Comparison of ENCODE assay signal across 11 cellular contexts in genomic region chr1:91015794-91016550, GRCh38. TPM values are rescaled to one million over a fixed set of nuclear protein-coding genes. Genes with fewer than 3 reads are reported as not detected.
DNase-seq lines count a peak whose midpoint lies in the region; ATAC-seq, FAIRE-seq and TF ChIP-seq lines count a peak whose summit lies in the region.
"Had no signal": no experiment of that assay in that cellular context is flagged by ENCODE, and none has a peak within 500 bp of the region (broad histone marks: within the 10 kb centered on the region; RNA-seq: fewer than 3 reads in every experiment).

No MANE protein-coding gene starts in this region.

- no peak overlapping the region for H3K14ac ChIP-seq in H1 (ENCODE audit: insufficient read length)

- H3K18ac ChIP-seq in H1 (ENCODE audit: extremely low read depth, low read length): no peak overlapping the region

- no peak overlapping the region for H2BK12ac ChIP-seq in H1 (ENCODE audit: low read depth, low read length)

- no peak overlapping the region for H3K56ac ChIP-seq in H1 (replicated peaks; ENCODE audit: insufficient read length, low read depth, low read length)

- peaks cover 14 to 100% of the 10 kb centered on the region in 2 experiments for H3K79me2 ChIP-seq in H1 (ENCODE audit: control insufficient read depth in 1 of 2, insufficient read depth in 2 of 2, low read length in 2 of 2)

- H3K27me3 ChIP-seq in H1 (replicated peaks in 1 of 4; ENCODE audit: control insufficient read depth in 3 of 4, extremely low read depth in 1 of 4, insufficient read depth in 3 of 4, low read length in 3 of 4): no peaks in the 10 kb centered on the region

- no peak overlapping the region for H2BK120ac ChIP-seq in H1 (replicated peaks; ENCODE audit: low read depth, low read length)

- no peak overlapping the region for H4K91ac ChIP-seq in H1 (replicated peaks; ENCODE audit: insufficient read length, low read length)

- peak overlapping the region; percentile 93 for H3K27ac Mint-ChIP-seq in progenitor cell of endocrine pancreas
- H3K27ac Mint-ChIP-seq: nephron progenitor cell had no signal

- H4K20me1 ChIP-seq in H1 (replicated peaks in 1 of 2; ENCODE audit: control insufficient read depth in 1 of 2, insufficient read depth in 2 of 2, low read length in 2 of 2): peaks cover 7 to 8% of the 10 kb centered on the region in 2 experiments

- H3K27ac ChIP-seq in H1 (ENCODE audit: low read depth, low read length): 0 out of 2 replicates have a peak overlapping the region, but pooled peaks have one; percentile 45

- no peak for ATAC-seq in HG02840 (IDR thresholded peaks at IDR 0.05; ENCODE audit: low FRiP score, unreplicated experiment)
- ATAC-seq in HG02588 (IDR thresholded peaks at IDR 0.05; ENCODE audit: unreplicated experiment): no peak

- peak overlapping the region; percentile 38 to 42; a peak in 3 of 4 replicates for H3K4me2 ChIP-seq in H1 (ENCODE audit: insufficient read depth in 1 of 2, low read depth in 2 of 2, low read length in 2 of 2)

- H3K4ac ChIP-seq in H1 (replicated peaks; ENCODE audit: insufficient read length, low read depth, low read length): no peak overlapping the region

- CTCF ChIA-PET in H1 (lab: Charles Lee; ENCODE audit: partially characterized antibody): interaction anchor here (0.9 to 2.6 kb wide), 3 partner anchors 57 to 150 kb away, joined by 3 to 22 read pairs (median 3); no protein-coding TSS in a partner anchor

- peaks cover 44% of the 10 kb centered on the region for H3K4me1 Mint-ChIP-seq in progenitor cell of endocrine pancreas (ENCODE audit: low read depth)

- no peak overlapping the region for H2AFZ ChIP-seq in H1 (ENCODE audit: low read length)

- no peak overlapping the region for H4K5ac ChIP-seq in H1 (ENCODE audit: insufficient read length, low read depth, low read length)

- peaks cover 0 to 17% (median 6%) of the 10 kb centered on the region in 4 experiments; a peak in 3 of 8 replicates for H3K36me3 ChIP-seq in H1 (ENCODE audit: control insufficient read depth in 2 of 4, insufficient read depth in 4 of 4, low read length in 3 of 4)

- POLR2A ChIA-PET in H1 (lab: Charles Lee; ENCODE audit: partially characterized antibody): interaction anchor here (1.5 kb wide), 1 partner anchor 38 kb away, joined by 5 read pairs; no protein-coding TSS in a partner anchor

- no peaks in the 10 kb centered on the region for H3K27me3 Mint-ChIP-seq in progenitor cell of endocrine pancreas

- H3K23ac ChIP-seq in H1 (ENCODE audit: insufficient read length): no peak overlapping the region

- H2BK20ac ChIP-seq in H1 (ENCODE audit: low read length): no peak overlapping the region

- TF ChIP-seq CTCF in H1 (IDR thresholded peaks at IDR 0.05; ENCODE audit: control extremely low read depth in 1 of 3, insufficient read depth in 1 of 3, low read depth in 1 of 3, low read length in 3 of 3) (no peak), progenitor cell of endocrine pancreas (IDR thresholded peaks at IDR 0.05; ENCODE audit: unreplicated experiment) (no peak)

- peak overlapping the region in 1 of 4 experiments; percentile 18; a peak in 1 of 8 replicates for H3K4me3 ChIP-seq in H1 (ENCODE audit: extremely low read depth in 1 of 4, insufficient read depth in 2 of 4, low read depth in 3 of 4, low read length in 4 of 4)

- H3K4me1 ChIP-seq in H1 (replicated peaks in 1 of 4; ENCODE audit: control insufficient read depth in 3 of 4, insufficient read depth in 4 of 4, low read length in 3 of 4): peaks cover 0 to 22% (median 6%) of the 10 kb centered on the region in 4 experiments; a peak in 4 of 7 replicates

- no peak overlapping the region for H2BK5ac ChIP-seq in H1 (ENCODE audit: low read depth, low read length)

- no peaks in the 10 kb centered on the region; the same call in 1 of the 2 replicates for H3K23me2 ChIP-seq in H1 (ENCODE audit: low read depth, low read length)

- H3K79me1 ChIP-seq in H1 (ENCODE audit: low read depth, low read length): peaks cover 3% of the 10 kb centered on the region; the same call in 1 of the 2 replicates

- no peak overlapping the region for H3K4me3 Mint-ChIP-seq in progenitor cell of endocrine pancreas (ENCODE audit: low read depth)
- H3K4me3 Mint-ChIP-seq: nephron progenitor cell had no signal

- FAIRE-seq in H1 (lab: Jason Lieb, UNC): no peak
- FAIRE-seq: A204.1 had no signal

- H2AK5ac ChIP-seq in H1 (ENCODE audit: low read depth, low read length): no peak overlapping the region

- TF ChIP-seq POLR2A in H1 (IDR thresholded peaks at IDR 0.05; ENCODE audit: control extremely low read depth in 1 of 2, low read depth in 2 of 2, low read length in 2 of 2): no peak; a peak in 1 of 3 replicates

- no peaks in the 10 kb centered on the region for H3K9me3 ChIP-seq in H1 (ENCODE audit: insufficient read depth in 2 of 2, low read depth in 1 of 2, low read length in 1 of 2)

- TF ChIP-seq EP300 in H1 (IDR thresholded peaks at IDR 0.05; ENCODE audit: borderline replicate concordance in 1 of 2, low read depth in 2 of 2, low read length in 2 of 2): no peak

- H3K9ac ChIP-seq in H1 (replicated peaks in 1 of 4; ENCODE audit: extremely low read depth in 1 of 4, low read depth in 3 of 4, low read length in 3 of 4): no peak overlapping the region

- no peak overlapping the region for H2BK15ac ChIP-seq in H1 (ENCODE audit: low read length)

- DNase-seq in NCI-H1417 (lab: John Stamatoyannopoulos, UW) (peak; percentile 7 to 72 (median 28)), NCI-H1417 treated with DMSO at 0.1 percent for 48 hours (lab: John Stamatoyannopoulos, UW) (no peak), NCI-H748 (lab: John Stamatoyannopoulos, UW; ENCODE audit: unreplicated experiment) (peak; percentile 55), H1 (ENCODE audit: low read depth in 1 of 2, low spot score in 2 of 2) (no peak), progenitor cell of endocrine pancreas (ENCODE audit: low spot score, unreplicated experiment) (no peak), dedifferentiated amniotic fluid mesenchymal stem cell (ENCODE audit: extremely low spot score) (no peak)
- DNase-seq: Karpas-422, nephron progenitor cell had no signal

- peaks cover 23% of the 10 kb centered on the region for H3K36me3 Mint-ChIP-seq in progenitor cell of endocrine pancreas (ENCODE audit: insufficient read depth)

- H3K9me3 Mint-ChIP-seq in progenitor cell of endocrine pancreas (ENCODE audit: low read depth): no peaks in the 10 kb centered on the region

- TF ChIP-seq RAD21 in H1 (IDR thresholded peaks at IDR 0.05 in 1 of 2, conservative IDR thresholded peaks at IDR 0.05 in 1 of 2; ENCODE audit: low read depth in 2 of 2, low read length in 2 of 2): no peak

- H4K8ac ChIP-seq in H1 (ENCODE audit: extremely low read depth, insufficient read depth, low read length): no peak overlapping the region

TF ChIP-seq in H1, 55 proteins besides CTCF, POLR2A, EP300 and RAD21 (continues in another document):
- TF ChIP-seq KDM4A (IDR thresholded peaks at IDR 0.05; ENCODE audit: low read depth, low read length, severe bottlenecking): no peak
- no peak for TF ChIP-seq BRCA1 (IDR thresholded peaks at IDR 0.05; ENCODE audit: low read depth, low read length)
- TF ChIP-seq SAP30 (IDR thresholded peaks at IDR 0.05; ENCODE audit: insufficient read depth, insufficient replicate concordance, low read length): no peak
- no peak for TF ChIP-seq TBP (IDR thresholded peaks at IDR 0.05; ENCODE audit: low read depth, low read length)
- no peak for TF ChIP-seq JUND (IDR thresholded peaks at IDR 0.05; ENCODE audit: low read length)
- no peak for TF ChIP-seq CBX5 (IDR thresholded peaks at IDR 0.05; ENCODE audit: low read depth, low read length)
- no peak for TF ChIP-seq NANOG (IDR thresholded peaks at IDR 0.05; ENCODE audit: insufficient read depth, low read depth, low read length, poor library complexity, severe bottlenecking)
- TF ChIP-seq, protein P1, sequence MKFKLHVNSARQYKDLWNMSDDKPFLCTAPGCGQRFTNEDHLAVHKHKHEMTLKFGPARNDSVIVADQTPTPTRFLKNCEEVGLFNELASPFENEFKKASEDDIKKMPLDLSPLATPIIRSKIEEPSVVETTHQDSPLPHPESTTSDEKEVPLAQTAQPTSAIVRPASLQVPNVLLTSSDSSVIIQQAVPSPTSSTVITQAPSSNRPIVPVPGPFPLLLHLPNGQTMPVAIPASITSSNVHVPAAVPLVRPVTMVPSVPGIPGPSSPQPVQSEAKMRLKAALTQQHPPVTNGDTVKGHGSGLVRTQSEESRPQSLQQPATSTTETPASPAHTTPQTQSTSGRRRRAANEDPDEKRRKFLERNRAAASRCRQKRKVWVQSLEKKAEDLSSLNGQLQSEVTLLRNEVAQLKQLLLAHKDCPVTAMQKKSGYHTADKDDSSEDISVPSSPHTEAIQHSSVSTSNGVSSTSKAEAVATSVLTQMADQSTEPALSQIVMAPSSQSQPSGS (IDR thresholded peaks at IDR 0.05; ENCODE audit: low read length): no peak
- no peak for TF ChIP-seq RNF2 (IDR thresholded peaks at IDR 0.05; ENCODE audit: borderline replicate concordance, low read depth, low read length, missing control alignments, poor library complexity, severe bottlenecking)

RNA-seq across cellular contexts. Expression of gene ZNF644, which starts 5.9 kb away (rescaled TPM):
- 85.2 and 93.5 TPM in 2 replicates for total RNA-seq in H1 (2021; fragmentation: NEBNext Ultra II Directional; extraction: Animal tissue kit (Norgen Biotek cat#: 25700))
- 8.5 and 14.5 TPM in 2 replicates for polyA plus RNA-seq in H1 (2011; rRNA removed)
- 19.8 TPM for polyA plus RNA-seq in H1 (2011; cell fraction: cytosol; rRNA removed)
- polyA plus RNA-seq in H1 (2011; cell fraction: nucleus; rRNA removed): 14.2 TPM
- 23.9 to 38.1 TPM (median 28.5 TPM) in 4 replicates for polyA plus RNA-seq in H1 (2012, experiment 1 of 2)
- polyA plus RNA-seq in H1 (2012, experiment 2 of 2): 3.3 TPM
- polyA plus RNA-seq in H1 (2013, experiment 1 of 2): 39.9 TPM
- polyA plus RNA-seq in H1 (2013, experiment 2 of 2): 38.0 TPM
- polyA minus RNA-seq in H1 (2011; rRNA and poly(A)+ RNA removed): 90.2 and 121 TPM in 2 replicates
- polyA minus RNA-seq in H1 (2011; cell fraction: cytosol; rRNA and poly(A)+ RNA removed): 61.3 TPM
- 230 TPM for polyA minus RNA-seq in H1 (2011; cell fraction: nucleus; rRNA and poly(A)+ RNA removed)
- 100 and 101 TPM in 2 replicates for total RNA-seq in progenitor cell of endocrine pancreas

Comparison
In these comparisons a context has a peak if more than half of its experiments do, and no peak if none do; other contexts are left out.
1. DNase-seq: peak in NCI-H1417 (3 of 3) and NCI-H748 (single experiment); none in NCI-H1417 treated with DMSO at 0.1 percent for 48 hours (single experiment), H1 (0 of 2), progenitor cell of endocrine pancreas (single experiment) and dedifferentiated amniotic fluid mesenchymal stem cell (single experiment).